In the genomic region with DNA sequence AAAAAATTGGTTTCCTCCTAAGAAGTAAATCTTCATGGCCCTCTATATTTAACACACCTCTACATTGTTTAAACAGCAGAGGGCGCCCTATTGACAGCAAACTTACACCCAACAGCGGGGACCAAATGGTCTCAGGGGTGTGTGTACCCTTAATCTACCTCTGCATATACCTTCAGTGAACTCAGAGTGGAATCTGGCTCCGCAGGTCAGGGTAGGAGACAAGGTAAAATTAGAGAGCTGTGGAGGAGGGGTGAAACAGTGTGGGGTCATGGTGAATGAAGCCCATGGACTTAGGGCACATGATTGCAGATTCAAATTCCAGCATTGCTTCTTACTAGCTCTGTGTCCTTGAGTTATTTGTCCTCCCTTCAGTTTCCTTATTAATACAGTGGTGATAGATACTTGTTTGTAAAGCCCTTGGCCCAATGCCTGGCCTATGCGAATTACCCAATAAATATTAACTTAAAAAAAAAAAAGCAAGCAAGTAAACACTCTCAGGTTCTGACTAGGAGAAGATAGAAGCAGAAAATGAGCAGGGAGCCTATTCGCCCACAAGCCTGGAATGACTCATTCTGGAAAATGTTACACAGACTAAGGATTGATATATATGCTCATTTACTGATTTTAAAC, we compare ENCODE assay signal across 8 cellular contexts.
DNase-seq lines count a peak whose midpoint lies in the region; FAIRE-seq and TF ChIP-seq lines count a peak whose summit lies in the region.

No MANE protein-coding gene starts in this region.

- DNase-seq in NCI-H146 treated with DMSO at 0.1 percent for 48 hours (lab: John Stamatoyannopoulos, UW; ENCODE audit: unreplicated experiment) (peak; percentile 24), astrocyte of the hippocampus (ENCODE audit: low read depth, low spot score) (peak; percentile 39), midbrain (lab: John Stamatoyannopoulos, UW) (peak; percentile 20), DMS114 treated with DMSO at 0.1 percent for 48 hours (lab: John Stamatoyannopoulos, UW; ENCODE audit: unreplicated experiment) (no peak), GM19239 (ENCODE audit: insufficient read length, low spot score) (no peak)
- DNase-seq in stimulated activated naive CD4-positive, alpha-beta T cell (lab: John Stamatoyannopoulos, UW), result no peak

- FAIRE-seq in GM19239 (lab: Jason Lieb, UNC), result no peak

- H3K27ac ChIP-seq in 22Rv1, result no peak overlapping the region

- TF ChIP-seq CTCF in 22Rv1 (IDR thresholded peaks at IDR 0.05) (peak; percentile 80), GM12872 (IDR thresholded peaks at IDR 0.05; ENCODE audit: insufficient read depth, low read depth, low read length) (peak; percentile 54)

Comparison
In these comparisons a context has a peak if more than half of its experiments do, and no peak if none do; other contexts are left out.
1. DNase-seq: peak in NCI-H146 treated with DMSO at 0.1 percent for 48 hours (single experiment), astrocyte of the hippocampus (single experiment) and midbrain (single experiment); none in DMS114 treated with DMSO at 0.1 percent for 48 hours (single experiment), GM19239 (single experiment) and stimulated activated naive CD4-positive, alpha-beta T cell (0 of 6).